Comparison of ENCODE assay signal across 25 cellular contexts in genomic region chr4:105659190-105659589, GRCh38. TPM values are rescaled to one million over a fixed set of nuclear protein-coding genes. Genes with fewer than 3 reads are reported as not detected.
DNase-seq lines count a peak whose midpoint lies in the region; ATAC-seq, FAIRE-seq and TF ChIP-seq lines count a peak whose summit lies in the region.
"Had no signal": no experiment of that assay in that cellular context is flagged by ENCODE, and none has a peak within 500 bp of the region (broad histone marks: within the 10 kb centered on the region; RNA-seq: fewer than 3 reads in every experiment).

No MANE protein-coding gene starts in this region.

- H3K36me3 ChIP-seq in bronchial epithelial cell (ENCODE audit: control insufficient read depth, insufficient read depth, low read length) (no peaks in the 10 kb centered on the region), MM.1S (replicated peaks; ENCODE audit: insufficient read depth, low read length) (no peaks in the 10 kb centered on the region)
- H3K36me3 ChIP-seq: BE2C; BLaER1 treated with 17β-estradiol and CSF1 and Interleukin-3, amounts not matched to agents 10 nM and 100 nM; HAP-1 had no signal

- H3K9ac ChIP-seq in MM.1S (ENCODE audit: low read length): no peak overlapping the region
- H3K9ac ChIP-seq: BLaER1 treated with 17β-estradiol and CSF1 and Interleukin-3, amounts not matched to agents 10 nM and 100 nM had no signal

- no peaks in the 10 kb centered on the region for H3K9me3 Mint-ChIP-seq in natural killer cell treated with Interleukin-12 subunit alpha and Interleukin-12 subunit beta and Interleukin-15 and Interleukin-18, amount 100 ng/mL, for 72 hours
- no peaks in the 10 kb centered on the region for H3K9me3 Mint-ChIP-seq in natural killer cell
- no peaks in the 10 kb centered on the region for H3K9me3 Mint-ChIP-seq in stimulated activated effector memory CD8-positive, alpha-beta T cell treated with anti-CD3 and anti-CD28 coated beads, Interleukin-12 subunit alpha, Interleukin-12 subunit beta, amount 100 ng/mL, for 72 hours
- H3K9me3 Mint-ChIP-seq: CD14-positive monocyte; CD4-positive, alpha-beta T cell; HFFc6 had no signal

- no peak overlapping the region for H3K4me3 Mint-ChIP-seq in natural killer cell treated with Interleukin-12 subunit alpha and Interleukin-12 subunit beta and Interleukin-15 and Interleukin-18, amount 100 ng/mL, for 72 hours
- H3K4me3 Mint-ChIP-seq in natural killer cell: no peak overlapping the region
- no peak overlapping the region for H3K4me3 Mint-ChIP-seq in stimulated activated effector memory CD8-positive, alpha-beta T cell treated with anti-CD3 and anti-CD28 coated beads, Interleukin-12 subunit alpha, Interleukin-12 subunit beta, amount 100 ng/mL, for 72 hours
- H3K4me3 Mint-ChIP-seq: CD14-positive monocyte; CD4-positive, alpha-beta T cell; HFFc6 had no signal

- DNase-seq in natural killer cell treated with Interleukin-12 subunit alpha and Interleukin-12 subunit beta and Interleukin-15 and Interleukin-18, amount 100 ng/mL, for 72 hours (ENCODE audit: low spot score): no peak
- no peak for DNase-seq in natural killer cell
- DNase-seq in bronchial epithelial cell (ENCODE audit: low read depth): no peak
- DNase-seq in stimulated activated effector memory CD8-positive, alpha-beta T cell treated with anti-CD3 and anti-CD28 coated beads, Interleukin-12 subunit alpha, Interleukin-12 subunit beta, amount 100 ng/mL, for 72 hours (ENCODE audit: low spot score in 2 of 2): no peak
- DNase-seq in MM.1S: no peak
- no peak for DNase-seq in SKM-1 (lab: John Stamatoyannopoulos, UW; ENCODE audit: unreplicated experiment)
- DNase-seq: 8988T; ACHN; AML-193; BE2C; Caco-2; CD4-positive, alpha-beta T cell; DMS153; DND-41; GOT3; HFFc6 had no signal

- intact Hi-C loops in natural killer cell (cut with micrococcal nuclease): no loop called here

- H3K27ac ChIP-seq in VCaP: peak overlapping the region; percentile 18
- H3K27ac ChIP-seq in MM.1S (ENCODE audit: low read length): no peak overlapping the region
- H3K27ac ChIP-seq: A549; BLaER1 treated with 17β-estradiol and CSF1 and Interleukin-3, amounts not matched to agents 10 nM and 100 nM had no signal

- TF ChIP-seq CTCF in natural killer cell (IDR thresholded peaks at IDR 0.05) (no peak), VCaP (conservative IDR thresholded peaks at IDR 0.05) (no peak), bronchial epithelial cell (IDR thresholded peaks at IDR 0.05; ENCODE audit: insufficient read depth, low read length, severe bottlenecking) (no peak), MM.1S (IDR thresholded peaks at IDR 0.05; ENCODE audit: low read length) (no peak)

- peak; percentile 13 to 59 for ATAC-seq in natural killer cell treated with Interleukin-12 subunit alpha and Interleukin-12 subunit beta and Interleukin-15 and Interleukin-18, amount 100 ng/mL, for 72 hours
- ATAC-seq in natural killer cell: no peak
- peak; percentile 11 for ATAC-seq in stimulated activated effector memory CD8-positive, alpha-beta T cell treated with anti-CD3 and anti-CD28 coated beads, Interleukin-12 subunit alpha, Interleukin-12 subunit beta, amount 100 ng/mL, for 72 hours
- ATAC-seq in HG02623 (IDR thresholded peaks at IDR 0.05; ENCODE audit: unreplicated experiment): no peak
- ATAC-seq: A549 had no signal

- H3F3A ChIP-seq in MM.1S (ENCODE audit: insufficient read depth, low read length): peaks cover 7% of the 10 kb centered on the region; the same call in 1 of the 2 replicates

- H3K36me3 Mint-ChIP-seq in natural killer cell treated with Interleukin-12 subunit alpha and Interleukin-12 subunit beta and Interleukin-15 and Interleukin-18, amount 100 ng/mL, for 72 hours: no peaks in the 10 kb centered on the region
- H3K36me3 Mint-ChIP-seq in natural killer cell: no peaks in the 10 kb centered on the region
- no peaks in the 10 kb centered on the region for H3K36me3 Mint-ChIP-seq in stimulated activated effector memory CD8-positive, alpha-beta T cell treated with anti-CD3 and anti-CD28 coated beads, Interleukin-12 subunit alpha, Interleukin-12 subunit beta, amount 100 ng/mL, for 72 hours
- H3K36me3 Mint-ChIP-seq: CD14-positive monocyte had no signal

- H3K4me3 ChIP-seq in bronchial epithelial cell (ENCODE audit: low read depth, low read length): no peak overlapping the region
- H3K4me3 ChIP-seq in MM.1S (ENCODE audit: low read length): no peak overlapping the region
- H3K4me3 ChIP-seq: A549; BLaER1 treated with 17β-estradiol and CSF1 and Interleukin-3, amounts not matched to agents 10 nM and 100 nM; HAP-1 had no signal

- H3K9me3 ChIP-seq in MM.1S (replicated peaks; ENCODE audit: insufficient read depth, low read length): no peaks in the 10 kb centered on the region
- H3K9me3 ChIP-seq: A549; BE2C; BLaER1 treated with 17β-estradiol and CSF1 and Interleukin-3, amounts not matched to agents 10 nM and 100 nM; Caco-2; HAP-1 had no signal

- H3K27me3 ChIP-seq in bronchial epithelial cell (ENCODE audit: control insufficient read depth, insufficient read depth, low read length) (no peaks in the 10 kb centered on the region), MM.1S (replicated peaks; ENCODE audit: insufficient read depth, low read length) (no peaks in the 10 kb centered on the region)
- H3K27me3 ChIP-seq: BE2C; BLaER1 treated with 17β-estradiol and CSF1 and Interleukin-3, amounts not matched to agents 10 nM and 100 nM had no signal

- peaks cover 6 to 20% of the 10 kb centered on the region in 2 donors for H3K27me3 Mint-ChIP-seq in natural killer cell treated with Interleukin-12 subunit alpha and Interleukin-12 subunit beta and Interleukin-15 and Interleukin-18, amount 100 ng/mL, for 72 hours
- peaks cover 0 to 6% of the 10 kb centered on the region in 2 donors for H3K27me3 Mint-ChIP-seq in natural killer cell (ENCODE audit: low read depth in 2 of 2)
- H3K27me3 Mint-ChIP-seq: CD4-positive, alpha-beta T cell had no signal

- H3K79me2 ChIP-seq in MM.1S (ENCODE audit: low read length): no peaks in the 10 kb centered on the region

- H3K4me1 Mint-ChIP-seq in natural killer cell treated with Interleukin-12 subunit alpha and Interleukin-12 subunit beta and Interleukin-15 and Interleukin-18, amount 100 ng/mL, for 72 hours (ENCODE audit: low read depth in 2 of 2): no peaks in the 10 kb centered on the region
- H3K4me1 Mint-ChIP-seq in natural killer cell: no peaks in the 10 kb centered on the region
- no peaks in the 10 kb centered on the region for H3K4me1 Mint-ChIP-seq in stimulated activated effector memory CD8-positive, alpha-beta T cell treated with anti-CD3 and anti-CD28 coated beads, Interleukin-12 subunit alpha, Interleukin-12 subunit beta, amount 100 ng/mL, for 72 hours

- peak; percentile 50 for FAIRE-seq in bronchial epithelial cell (lab: Jason Lieb, UNC)
- FAIRE-seq: A549, G401.6, GM19239, H54 had no signal

- peaks cover 16% of the 10 kb centered on the region for H3K4me1 ChIP-seq in MM.1S (ENCODE audit: low read length)
- H3K4me1 ChIP-seq: A549; BE2C; BLaER1 treated with 17β-estradiol and CSF1 and Interleukin-3, amounts not matched to agents 10 nM and 100 nM; Caco-2; HAP-1 had no signal

- H2AFZ ChIP-seq in MM.1S (ENCODE audit: low read length): no peak overlapping the region

- no peaks in the 10 kb centered on the region for H4K20me1 ChIP-seq in MM.1S (ENCODE audit: insufficient read depth, low read length)
- H4K20me1 ChIP-seq: BLaER1 treated with 17β-estradiol and CSF1 and Interleukin-3, amounts not matched to agents 10 nM and 100 nM had no signal

- no peaks in the 10 kb centered on the region for H3K9me2 ChIP-seq in MM.1S (replicated peaks; ENCODE audit: insufficient read depth, low read length)

- no peak overlapping the region for H3K27ac Mint-ChIP-seq in natural killer cell treated with Interleukin-12 subunit alpha and Interleukin-12 subunit beta and Interleukin-15 and Interleukin-18, amount 100 ng/mL, for 72 hours
- H3K27ac Mint-ChIP-seq in natural killer cell: no peak overlapping the region
- H3K27ac Mint-ChIP-seq in stimulated activated effector memory CD8-positive, alpha-beta T cell treated with anti-CD3 and anti-CD28 coated beads, Interleukin-12 subunit alpha, Interleukin-12 subunit beta, amount 100 ng/mL, for 72 hours: no peak overlapping the region
- H3K27ac Mint-ChIP-seq: CD4-positive, alpha-beta T cell; HFFc6 had no signal

- no peak overlapping the region for H3K4me2 ChIP-seq in MM.1S (ENCODE audit: low read depth, low read length)
- H3K4me2 ChIP-seq: A549; BLaER1 treated with 17β-estradiol and CSF1 and Interleukin-3, amounts not matched to agents 10 nM and 100 nM had no signal

RNA-seq across cellular contexts. Expression of gene INTS12, which starts 49.3 kb away (rescaled TPM):
- total RNA-seq in natural killer cell treated with Interleukin-12 subunit alpha and Interleukin-12 subunit beta and Interleukin-15 and Interleukin-18, amount 100 ng/mL, for 72 hours: 10 to 100 TPM; 20.4 to 24.4 TPM
- total RNA-seq in natural killer cell (10 to 100 TPM; 19.4 to 22.8 (median 19.9) TPM), bronchial epithelial cell (24.7 and 30.0 TPM in 2 replicates)

RNA-seq across cellular contexts. Expression of gene GSTCD, which starts 49.4 kb away (rescaled TPM):
- total RNA-seq in natural killer cell treated with Interleukin-12 subunit alpha and Interleukin-12 subunit beta and Interleukin-15 and Interleukin-18, amount 100 ng/mL, for 72 hours: 10 to 100 TPM; 17.1 to 24.8 TPM
- total RNA-seq in natural killer cell (1 to 10 TPM; 5.6 to 7.7 (median 6.2) TPM), bronchial epithelial cell (13.7 and 17.1 TPM in 2 replicates)

Comparison
In these comparisons a context has a peak if more than half of its experiments do, and no peak if none do; other contexts are left out.
1. ATAC-seq: peak in natural killer cell treated with Interleukin-12 subunit alpha and Interleukin-12 subunit beta and Interleukin-15 and Interleukin-18, amount 100 ng/mL, for 72 hours (2 of 2) and stimulated activated effector memory CD8-positive, alpha-beta T cell treated with anti-CD3 and anti-CD28 coated beads, Interleukin-12 subunit alpha, Interleukin-12 subunit beta, amount 100 ng/mL, for 72 hours (single experiment); none in natural killer cell (0 of 3) and HG02623 (single experiment).